Comparison of ENCODE assay signal across 10 cellular contexts in genomic region chr9:131679261-131680020, GRCh38.
A peak's percentile ranks its signal among the peaks of the same experiment; 100 is the strongest.
DNase-seq lines count a peak whose midpoint lies in the region; ATAC-seq, FAIRE-seq and TF ChIP-seq lines count a peak whose summit lies in the region.
"Had no signal": no experiment of that assay in that cellular context is flagged by ENCODE, and none has a peak within 500 bp of the region (broad histone marks: within the 10 kb centered on the region; RNA-seq: fewer than 3 reads in every experiment).

No MANE protein-coding gene starts in this region.

- peak overlapping the region; percentile 82 for H2BK12ac ChIP-seq in H1 (ENCODE audit: low read depth, low read length)

- intact Hi-C loops in OCI-LY7 (cut with micrococcal nuclease; ENCODE audit: unreplicated experiment) (loop anchor here (5.0 to 10.0 kb wide), 3 partner anchors 285 to 427 kb away; partner anchors contain the start of genes FAM78A and PRRC2B), ovary (cut with DNase I) (no loop called here)

- peaks cover 89% of the 10 kb centered on the region for H3K79me2 ChIP-seq in OCI-LY7 (ENCODE audit: insufficient read depth, low read depth, low read length)
- peaks cover 0 to 54% of the 10 kb centered on the region in 2 experiments; a peak in 2 of 4 replicates for H3K79me2 ChIP-seq in H1 (ENCODE audit: control insufficient read depth in 1 of 2, insufficient read depth in 2 of 2, low read length in 2 of 2)

- no peak overlapping the region for H3K23ac ChIP-seq in H1 (ENCODE audit: insufficient read length)

- H3K4me2 ChIP-seq in OCI-LY7 (ENCODE audit: low read length) (peak overlapping the region; percentile 100), H1 (ENCODE audit: insufficient read depth in 1 of 2, low read depth in 2 of 2, low read length in 2 of 2) (peak overlapping the region; percentile 18 to 44; a peak in 1 of 4 replicates)

- FAIRE-seq in H1 (lab: Jason Lieb, UNC): no peak

- peak overlapping the region; percentile 12 for H4K91ac ChIP-seq in H1 (replicated peaks; ENCODE audit: insufficient read length, low read length)

- no peak overlapping the region for H2AFZ ChIP-seq in OCI-LY7 (ENCODE audit: low read length)
- no peak overlapping the region for H2AFZ ChIP-seq in H1 (ENCODE audit: low read length)

- H3K9me3 Mint-ChIP-seq in nephron progenitor cell: peaks cover 2% of the 10 kb centered on the region
- H3K9me3 Mint-ChIP-seq: neural crest cell had no signal

- POLR2A ChIA-PET in OCI-LY7 (lab: Charles Lee) (interaction anchor here (1.5 to 13.0 kb wide), 7 partner anchors 12 to 58 kb away, joined by 3 to 347 read pairs (median 33); no protein-coding TSS in a partner anchor), H1 (lab: Charles Lee; ENCODE audit: partially characterized antibody) (interaction anchor here (1.0 to 1.7 kb wide), 2 partner anchors 17 to 43 kb away, joined by 3 to 5 read pairs; no protein-coding TSS in a partner anchor)

- H2BK120ac ChIP-seq in H1 (replicated peaks; ENCODE audit: low read depth, low read length): peak overlapping the region; percentile 21

- no peak overlapping the region for H3K4me3 Mint-ChIP-seq in nephron progenitor cell
- H3K4me3 Mint-ChIP-seq: neural crest cell had no signal

- H3K4ac ChIP-seq in H1 (replicated peaks; ENCODE audit: insufficient read length, low read depth, low read length): peak overlapping the region; percentile 47

- peaks cover 53% of the 10 kb centered on the region for H3K4me1 ChIP-seq in OCI-LY7 (ENCODE audit: insufficient read depth, low read length, poor library complexity, severe bottlenecking)
- peaks cover 8 to 40% (median 30%) of the 10 kb centered on the region in 4 experiments for H3K4me1 ChIP-seq in H1 (replicated peaks in 1 of 4; ENCODE audit: control insufficient read depth in 3 of 4, insufficient read depth in 4 of 4, low read length in 3 of 4)
- H3K4me1 ChIP-seq in ovary (ENCODE audit: insufficient read depth): peaks cover 27% of the 10 kb centered on the region

- H3K9me2 ChIP-seq in OCI-LY7 (ENCODE audit: insufficient read depth, low read length): no peaks in the 10 kb centered on the region

- H3K56ac ChIP-seq in H1 (replicated peaks; ENCODE audit: insufficient read length, low read depth, low read length): no peak overlapping the region

- no peaks in the 10 kb centered on the region; the same call in 1 of the 2 replicates for H3K79me1 ChIP-seq in H1 (ENCODE audit: low read depth, low read length)

- H3K36me3 ChIP-seq in OCI-LY7 (ENCODE audit: insufficient read depth, low read length): peaks cover 32% of the 10 kb centered on the region
- H3K36me3 ChIP-seq in H1 (ENCODE audit: control insufficient read depth in 2 of 4, insufficient read depth in 4 of 4, low read length in 3 of 4): no peaks in the 10 kb centered on the region
- no peaks in the 10 kb centered on the region for H3K36me3 ChIP-seq in ovary

- H3K36me3 Mint-ChIP-seq in nephron progenitor cell (ENCODE audit: low read depth): peaks cover 3% of the 10 kb centered on the region

- H3K9me3 ChIP-seq in OCI-LY7 (ENCODE audit: low read length) (no peaks in the 10 kb centered on the region), H1 (ENCODE audit: insufficient read depth in 2 of 2, low read depth in 1 of 2, low read length in 1 of 2) (peaks cover 0 to 2% of the 10 kb centered on the region in 2 experiments; a peak in 1 of 4 replicates), ovary (no peaks in the 10 kb centered on the region)

- H3K27me3 ChIP-seq in H1 (replicated peaks in 1 of 4; ENCODE audit: control insufficient read depth in 3 of 4, extremely low read depth in 1 of 4, insufficient read depth in 3 of 4, low read length in 3 of 4) (no peaks in the 10 kb centered on the region), ovary (no peaks in the 10 kb centered on the region)

- no peak for TF ChIP-seq POLR2A in H1 (IDR thresholded peaks at IDR 0.05; ENCODE audit: control extremely low read depth in 1 of 2, low read depth in 2 of 2, low read length in 2 of 2)
- no peak for TF ChIP-seq POLR2A in ovary (IDR thresholded peaks at IDR 0.05)

- H2BK5ac ChIP-seq in H1 (ENCODE audit: low read depth, low read length): peak overlapping the region; percentile 71; the same call in 1 of the 2 replicates

- TF ChIP-seq CTCF in OCI-LY7 (conservative IDR thresholded peaks at IDR 0.05; ENCODE audit: low read length) (no peak), H1 (IDR thresholded peaks at IDR 0.05; ENCODE audit: control extremely low read depth in 1 of 3, insufficient read depth in 1 of 3, low read depth in 1 of 3, low read length in 3 of 3) (no peak), nephron progenitor cell (IDR thresholded peaks at IDR 0.05) (no peak), ovary (IDR thresholded peaks at IDR 0.05) (no peak)

- peak overlapping the region; percentile 24; the same call in 1 of the 2 replicates for H3K18ac ChIP-seq in H1 (ENCODE audit: extremely low read depth, low read length)

- H4K20me1 ChIP-seq in OCI-LY7 (ENCODE audit: insufficient read depth, low read length): peaks cover 4% of the 10 kb centered on the region; the same call in 1 of the 2 replicates
- H4K20me1 ChIP-seq in H1 (replicated peaks in 1 of 2; ENCODE audit: control insufficient read depth in 1 of 2, insufficient read depth in 2 of 2, low read length in 2 of 2): no peaks in the 10 kb centered on the region

- 93% methylated on average over 12 of the region's 12 CpGs; no CpG with 5 or more reads in 1 of the 2 experiments for WGBS in H1 (ENCODE audit: extremely low coverage in 1 of 2, insufficient coverage in 1 of 2, insufficient read length in 1 of 2, insufficient replicate concordance in 2 of 2, low coverage in 1 of 2, low lambda C conversion rate in 2 of 2, missing lambda C conversion rate in 1 of 2), 2 experiments
- WGBS in ovary, 3 donors: 86 to 96% (median 91%) methylated on average over 12 of the region's 12 CpGs

- TF ChIP-seq EP300 in H1 (IDR thresholded peaks at IDR 0.05; ENCODE audit: borderline replicate concordance in 1 of 2, low read depth in 2 of 2, low read length in 2 of 2) (no peak), ovary (IDR thresholded peaks at IDR 0.05) (no peak)

- H4K5ac ChIP-seq in H1 (ENCODE audit: insufficient read length, low read depth, low read length): no peak overlapping the region

- H3K4me3 ChIP-seq in OCI-LY7 (ENCODE audit: low read depth, low read length, poor library complexity, severe bottlenecking): peak overlapping the region; percentile 76
- peak overlapping the region in 1 of 4 experiments; percentile 8; a peak in 1 of 8 replicates for H3K4me3 ChIP-seq in H1 (ENCODE audit: extremely low read depth in 1 of 4, insufficient read depth in 2 of 4, low read depth in 3 of 4, low read length in 4 of 4)
- H3K4me3 ChIP-seq in ovary: no peak overlapping the region

- 0 out of 2 replicates have a peak overlapping the region, but pooled peaks have one; percentile 28 for H2AK5ac ChIP-seq in H1 (ENCODE audit: low read depth, low read length)

- H3K9ac ChIP-seq in H1 (replicated peaks in 1 of 4; ENCODE audit: extremely low read depth in 1 of 4, low read depth in 3 of 4, low read length in 3 of 4): no peak overlapping the region

- H3K27me3 Mint-ChIP-seq in nephron progenitor cell (ENCODE audit: low read depth, poor library complexity): peaks cover 2% of the 10 kb centered on the region

- no peak for TF ChIP-seq RAD21 in H1 (IDR thresholded peaks at IDR 0.05 in 1 of 2, conservative IDR thresholded peaks at IDR 0.05 in 1 of 2; ENCODE audit: low read depth in 2 of 2, low read length in 2 of 2)

- H3K27ac ChIP-seq in OCI-LY7 (ENCODE audit: low read depth, low read length, poor library complexity, severe bottlenecking) (peak overlapping the region; percentile 98), H1 (ENCODE audit: low read depth, low read length) (no peak overlapping the region), ovary (no peak overlapping the region)

- no peak overlapping the region; the same call in 1 of the 2 replicates for H2BK15ac ChIP-seq in H1 (ENCODE audit: low read length)

- H3K14ac ChIP-seq in H1 (ENCODE audit: insufficient read length): no peak overlapping the region

- H4K8ac ChIP-seq in H1 (ENCODE audit: extremely low read depth, insufficient read depth, low read length): no peak overlapping the region

- H2BK20ac ChIP-seq in H1 (ENCODE audit: low read length): peak overlapping the region; percentile 11; the same call in 1 of the 2 replicates

- H3K23me2 ChIP-seq in H1 (ENCODE audit: low read depth, low read length): no peaks in the 10 kb centered on the region

- CTCF ChIA-PET in OCI-LY7 (lab: Charles Lee; ENCODE audit: unreplicated experiment) (interaction anchor here (1.4 to 3.0 kb wide), 3 partner anchors 23 to 48 kb away, joined by 3 to 11 read pairs (median 9); no protein-coding TSS in a partner anchor), H1 (lab: Charles Lee; ENCODE audit: partially characterized antibody) (interaction anchor here (0.6 to 3.1 kb wide), 6 partner anchors 14 to 258 kb away, joined by 3 to 17 read pairs (median 4); no protein-coding TSS in a partner anchor)

- peaks cover 84% of the 10 kb centered on the region for H3K4me1 Mint-ChIP-seq in nephron progenitor cell

- BruUV-seq in OCI-LY7 (replicated peaks; lab: Mats Ljungman, UMichigan): no TSS peak

- ATAC-seq in HG02885 (IDR thresholded peaks at IDR 0.05; ENCODE audit: poor library complexity, unreplicated experiment) (no peak), HG03442 (IDR thresholded peaks at IDR 0.05; ENCODE audit: unreplicated experiment) (no peak)

- peak; percentile 30 for DNase-seq in CD1c-positive myeloid dendritic cell (ENCODE audit: extremely low spot score)
- DNase-seq in OCI-LY7 (ENCODE audit: low spot score): no peak
- no peak for DNase-seq in H1 (ENCODE audit: low read depth in 1 of 2, low spot score in 2 of 2)
- DNase-seq in nephron progenitor cell: no peak
- no peak for DNase-seq in GDM1 (lab: John Stamatoyannopoulos, UW)
- DNase-seq in ovary: no peak
- DNase-seq: cerebellar nuclear complex had no signal

- H3K27ac Mint-ChIP-seq in nephron progenitor cell: peak overlapping the region; percentile 32

TF ChIP-seq in H1, 55 proteins besides CTCF, POLR2A, EP300 and RAD21:
- TF ChIP-seq ZNF274 (IDR thresholded peaks at IDR 0.05; ENCODE audit: borderline replicate concordance, extremely low read depth, low read length) (no peak), BRCA1 (IDR thresholded peaks at IDR 0.05; ENCODE audit: low read depth, low read length) (no peak), SP2 (IDR thresholded peaks at IDR 0.05; ENCODE audit: low read length) (no peak), SIRT6 (IDR thresholded peaks at IDR 0.05; ENCODE audit: low read length) (no peak)
